10 cellular contexts compared by ENCODE assay signal in genomic region chr9:72154468-72155281, GRCh38.
DNase-seq lines count a peak whose midpoint lies in the region; ATAC-seq lines count a peak whose summit lies in the region.
"Had no signal": no experiment of that assay in that cellular context is flagged by ENCODE, and none has a peak within 500 bp of the region (broad histone marks: within the 10 kb centered on the region; RNA-seq: fewer than 3 reads in every experiment).

No MANE protein-coding gene starts in this region.

- peaks cover 13 to 19% of the 10 kb centered on the region in 2 donors for H3K9me3 Mint-ChIP-seq in stimulated activated naive B cell treated with anti-CD40 and anti-IgM and Interleukin-4, amounts not matched to agents 10 μg/mL and 1 μg/mL and 100 μg/mL, for 72 hours

- H3K4me1 Mint-ChIP-seq in stimulated activated naive B cell treated with anti-CD40 and anti-IgM and Interleukin-4, amounts not matched to agents 10 μg/mL and 1 μg/mL and 100 μg/mL, for 72 hours: peaks cover 19 to 30% of the 10 kb centered on the region in 2 donors

- DNase-seq in OCI-M1 (lab: John Stamatoyannopoulos, UW): peak; percentile 15
- peak; percentile 73 for DNase-seq in stimulated activated naive B cell treated with anti-CD40 and anti-IgM and Interleukin-4, amounts not matched to agents 10 μg/mL and 1 μg/mL and 100 μg/mL, for 72 hours
- no peak for DNase-seq in activated gamma-delta T cell (lab: John Stamatoyannopoulos, UW)
- DNase-seq in SKM-1 treated with dmso at 0.1 percent for 144 hours (lab: John Stamatoyannopoulos, UW; ENCODE audit: unreplicated experiment): no peak
- no peak for DNase-seq in DMS114 treated with DMSO at 0.1 percent for 48 hours (lab: John Stamatoyannopoulos, UW; ENCODE audit: unreplicated experiment)
- DNase-seq: activated CD8-positive, alpha-beta memory T cell treated with anti-CD3 and anti-CD28 coated beads for 24 hours; effector memory CD8-positive, alpha-beta T cell; NCI-H69 had no signal

- ATAC-seq in GM19324 (IDR thresholded peaks at IDR 0.05; ENCODE audit: low FRiP score, unreplicated experiment) (peak; percentile 86), HG02885 (IDR thresholded peaks at IDR 0.05; ENCODE audit: poor library complexity, unreplicated experiment) (peak; percentile 72)
- peak; percentile 94 for ATAC-seq in stimulated activated naive B cell treated with anti-CD40 and anti-IgM and Interleukin-4, amounts not matched to agents 10 μg/mL and 1 μg/mL and 100 μg/mL, for 72 hours (replicated peaks)
- ATAC-seq: effector memory CD8-positive, alpha-beta T cell had no signal

- peak overlapping the region; percentile 49 to 56 for H3K4me3 Mint-ChIP-seq in stimulated activated naive B cell treated with anti-CD40 and anti-IgM and Interleukin-4, amounts not matched to agents 10 μg/mL and 1 μg/mL and 100 μg/mL, for 72 hours
- H3K4me3 Mint-ChIP-seq: effector memory CD8-positive, alpha-beta T cell had no signal

- peaks cover 7 to 12% of the 10 kb centered on the region in 2 donors for H3K27me3 Mint-ChIP-seq in stimulated activated naive B cell treated with anti-CD40 and anti-IgM and Interleukin-4, amounts not matched to agents 10 μg/mL and 1 μg/mL and 100 μg/mL, for 72 hours

- peaks cover 7 to 15% of the 10 kb centered on the region in 2 donors for H3K36me3 Mint-ChIP-seq in stimulated activated naive B cell treated with anti-CD40 and anti-IgM and Interleukin-4, amounts not matched to agents 10 μg/mL and 1 μg/mL and 100 μg/mL, for 72 hours

- H3K27ac Mint-ChIP-seq in stimulated activated naive B cell treated with anti-CD40 and anti-IgM and Interleukin-4, amounts not matched to agents 10 μg/mL and 1 μg/mL and 100 μg/mL, for 72 hours: peak overlapping the region; percentile 93
- H3K27ac Mint-ChIP-seq: effector memory CD8-positive, alpha-beta T cell had no signal

Comparison
In these comparisons a context has a peak if more than half of its experiments do, and no peak if none do; other contexts are left out.
1. DNase-seq: peak in OCI-M1 (single experiment) and stimulated activated naive B cell treated with anti-CD40 and anti-IgM and Interleukin-4, amounts not matched to agents 10 μg/mL and 1 μg/mL and 100 μg/mL, for 72 hours (single experiment); none in activated gamma-delta T cell (single experiment), SKM-1 treated with dmso at 0.1 percent for 144 hours (single experiment) and DMS114 treated with DMSO at 0.1 percent for 48 hours (single experiment).
2. Peak in every context shown above with its lines, with median percentiles within 50 percentile points of each other: ATAC-seq.